26 cellular contexts compared by ENCODE assay signal in the genomic region with DNA sequence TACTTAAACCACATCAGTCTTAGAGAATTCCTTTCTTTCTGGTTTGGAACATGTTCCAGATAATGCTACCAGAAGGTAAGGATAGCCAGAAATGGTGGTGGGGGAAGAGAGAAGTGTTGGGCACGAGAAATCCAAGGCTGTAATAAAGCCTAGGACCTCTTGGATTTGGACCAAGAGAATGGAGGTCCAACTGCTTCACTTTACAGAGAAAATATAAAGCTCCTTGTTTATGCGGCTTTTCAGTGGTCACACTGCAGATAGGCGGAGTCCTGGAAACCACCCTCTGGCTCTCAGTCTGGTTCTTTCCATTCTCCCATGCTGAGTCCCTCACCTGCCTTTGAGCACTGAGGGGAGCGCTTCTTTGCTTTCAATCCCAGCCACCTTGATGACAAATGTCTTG.
"Had no signal": no experiment of that assay in that cellular context is flagged by ENCODE, and none has a peak within 500 bp of the region (broad histone marks: within the 10 kb centered on the region; RNA-seq: fewer than 3 reads in every experiment).

No MANE protein-coding gene starts in this region.

- H3K4me3 ChIP-seq: colonic mucosa, esophagus muscularis mucosa, gastroesophageal sphincter, heart left ventricle, hepatocyte, left lung, prostate gland, right atrium auricular region, smooth muscle cell, stomach, thyroid gland had no signal

- H3K4me2 ChIP-seq: hepatocyte, smooth muscle cell had no signal

- H3K27ac ChIP-seq: colonic mucosa, esophagus muscularis mucosa, foreskin keratinocyte, gastroesophageal sphincter, heart left ventricle, hepatocyte, left lung, prostate gland, right atrium auricular region, stomach, thyroid gland had no signal

- H3K4me1 ChIP-seq: colonic mucosa, gastroesophageal sphincter, heart left ventricle, left lung, prostate gland, right atrium auricular region, stomach had no signal

- H3K4me3 Mint-ChIP-seq: dendritic cell treated with granulocyte-macrophage colony-stimulating factor and Interleukin-4, amounts not matched to agents 40 ng/mL and 50 ng/mL, for 4 days; naive thymus-derived CD8-positive, alpha-beta T cell; nephron progenitor cell; type B pancreatic cell had no signal

- H3K4me1 Mint-ChIP-seq: nephron progenitor cell had no signal

- H3K27me3 Mint-ChIP-seq: type B pancreatic cell had no signal

- H3K79me2 ChIP-seq: hepatocyte had no signal

- DNase-seq: colonic mucosa; effector memory CD4-positive, alpha-beta T cell; foreskin keratinocyte; heart left ventricle; left cardiac atrium; left lung; mammary epithelial cell; naive thymus-derived CD8-positive, alpha-beta T cell; nephron progenitor cell; nucleus accumbens; stimulated activated CD4-positive, alpha-beta T cell treated with anti-CD3 and anti-CD28 coated beads, Interleukin-12 subunit alpha, Interleukin-12 subunit beta, amount 100 ng/mL, for 4 hours; stimulated activated CD4-positive, alpha-beta T cell treated with anti-CD3 and anti-CD28 coated beads, Interleukin-1b, Interleukin-23, amount 100 ng/mL, for 48 hours; stimulated activated CD4-positive, alpha-beta T cell treated with anti-CD3 and anti-CD28 coated beads, Interleukin-4, amount 100 ng/mL, for 1 hour; stimulated activated CD8-positive, alpha-beta memory T cell treated with anti-CD3 and anti-CD28 coated beads, Interleukin-4, amount 100 ng/mL, for 48 hours; stimulated activated naive CD4-positive, alpha-beta T cell treated with Interleukin-2 at 50 U/mL for 16 hours; stomach; thyroid gland had no signal

- H3K27me3 ChIP-seq: colonic mucosa, esophagus muscularis mucosa, foreskin keratinocyte, gastroesophageal sphincter, heart left ventricle, hepatocyte, left lung, right atrium auricular region, stomach, thyroid gland had no signal

- H3K9me3 ChIP-seq: colonic mucosa, esophagus muscularis mucosa, gastroesophageal sphincter, heart left ventricle, left lung, prostate gland, right atrium auricular region, stomach, thyroid gland had no signal

- H3K9me3 Mint-ChIP-seq: dendritic cell treated with granulocyte-macrophage colony-stimulating factor and Interleukin-4, amounts not matched to agents 40 ng/mL and 50 ng/mL, for 4 days; naive thymus-derived CD8-positive, alpha-beta T cell; nephron progenitor cell; type B pancreatic cell had no signal

- H3K36me3 ChIP-seq: colonic mucosa, esophagus muscularis mucosa, gastroesophageal sphincter, heart left ventricle, left lung, prostate gland, right atrium auricular region, stomach, thyroid gland had no signal

- H3K27ac Mint-ChIP-seq: dendritic cell treated with granulocyte-macrophage colony-stimulating factor and Interleukin-4, amounts not matched to agents 40 ng/mL and 50 ng/mL, for 4 days; naive thymus-derived CD8-positive, alpha-beta T cell; type B pancreatic cell had no signal

- ATAC-seq: foreskin keratinocyte; gastroesophageal sphincter; heart left ventricle; left cardiac atrium; left lung; naive thymus-derived CD8-positive, alpha-beta T cell; sciatic nerve had no signal

- H3K36me3 Mint-ChIP-seq: naive thymus-derived CD8-positive, alpha-beta T cell; type B pancreatic cell had no signal
